ENCODE assay signal across 8 cellular contexts in genomic region chr15:34209421-34210282, GRCh38.
DNase-seq lines count a peak whose midpoint lies in the region; ATAC-seq lines count a peak whose summit lies in the region.

A gene with protein sequence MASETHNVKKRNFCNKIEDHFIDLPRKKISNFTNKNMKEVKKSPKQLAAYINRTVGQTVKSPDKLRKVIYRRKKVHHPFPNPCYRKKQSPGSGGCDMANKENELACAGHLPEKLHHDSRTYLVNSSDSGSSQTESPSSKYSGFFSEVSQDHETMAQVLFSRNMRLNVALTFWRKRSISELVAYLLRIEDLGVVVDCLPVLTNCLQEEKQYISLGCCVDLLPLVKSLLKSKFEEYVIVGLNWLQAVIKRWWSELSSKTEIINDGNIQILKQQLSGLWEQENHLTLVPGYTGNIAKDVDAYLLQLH (minus strand): TSS chr15:34210096. CDS start chr15:34163676, 46,420 bp downstream.

- peak; percentile 94 for DNase-seq in COR-L47 (lab: John Stamatoyannopoulos, UW)
- peak; percentile 77 for DNase-seq in HS-5 (ENCODE audit: low read depth)
- peak; percentile 61 for DNase-seq in NK-92 (lab: John Stamatoyannopoulos, UW; ENCODE audit: unreplicated experiment)
- DNase-seq in activated CD8-positive, alpha-beta memory T cell treated with anti-CD3 and anti-CD28 coated beads for 1 hour (ENCODE audit: extremely low read depth in 1 of 2, low read depth in 1 of 2): peak; percentile 83 to 99
- DNase-seq in effector memory CD4-positive, alpha-beta T cell: peak; percentile 88 to 91 (median 89)
- DNase-seq in memory B cell (ENCODE audit: low spot score in 2 of 2): peak; percentile 97 to 98
- peak; percentile 94 for DNase-seq in stimulated activated CD8-positive, alpha-beta memory T cell treated with anti-CD3 and anti-CD28 coated beads, Interleukin-12 subunit alpha, Interleukin-12 subunit beta, amount 100 ng/mL, for 24 hours (ENCODE audit: extremely low read depth)

- H3K4me1 ChIP-seq in effector memory CD4-positive, alpha-beta T cell (ENCODE audit: control insufficient read depth, insufficient read depth, low read length, poor library complexity, severe bottlenecking): no peaks in the 10 kb centered on the region

- H3K27ac ChIP-seq in effector memory CD4-positive, alpha-beta T cell (ENCODE audit: insufficient read depth, low read length, poor library complexity, severe bottlenecking): peak within 1 kb of the TSS; percentile 64

- H3K27ac Mint-ChIP-seq in memory B cell: peak within 1 kb of the TSS; percentile 38

- no peaks in the 10 kb centered on the region for H3K9me3 Mint-ChIP-seq in memory B cell

- ATAC-seq in GM19468 (IDR thresholded peaks at IDR 0.05; ENCODE audit: extremely low read depth, unreplicated experiment) (peak; percentile 94), memory B cell (ENCODE audit: low read depth) (peak; percentile 89)

- peaks cover 7% of the 10 kb centered on the region for H3K4me1 Mint-ChIP-seq in memory B cell

- H3K27me3 ChIP-seq in effector memory CD4-positive, alpha-beta T cell (replicated peaks; ENCODE audit: control insufficient read depth, insufficient read depth, low read length, poor library complexity, severe bottlenecking): no peaks in the 10 kb centered on the region

- peak within 1 kb of the TSS; percentile 52 for H3K4me3 ChIP-seq in effector memory CD4-positive, alpha-beta T cell (ENCODE audit: insufficient read depth, low read depth, low read length, poor library complexity, severe bottlenecking)

- peak within 1 kb of the TSS; percentile 79 for H3K4me3 Mint-ChIP-seq in memory B cell

- H3K9me3 ChIP-seq in effector memory CD4-positive, alpha-beta T cell (ENCODE audit: control insufficient read depth, low read length): no peaks in the 10 kb centered on the region

- H3K27me3 Mint-ChIP-seq in memory B cell: peaks cover 3% of the 10 kb centered on the region

- H3K36me3 Mint-ChIP-seq in memory B cell: peaks cover 4% of the 10 kb centered on the region

- H3K36me3 ChIP-seq in effector memory CD4-positive, alpha-beta T cell (ENCODE audit: control insufficient read depth, insufficient read depth, low read length): no peaks in the 10 kb centered on the region

Comparison
In these comparisons a context has a peak if more than half of its experiments do, and no peak if none do; other contexts are left out.
1. Peak in every context shown above with its lines: DNase-seq, ATAC-seq, H3K4me3 ChIP-seq and H3K27ac ChIP-seq.